Comparison of ENCODE assay signal across 8 cellular contexts in the genomic region with DNA sequence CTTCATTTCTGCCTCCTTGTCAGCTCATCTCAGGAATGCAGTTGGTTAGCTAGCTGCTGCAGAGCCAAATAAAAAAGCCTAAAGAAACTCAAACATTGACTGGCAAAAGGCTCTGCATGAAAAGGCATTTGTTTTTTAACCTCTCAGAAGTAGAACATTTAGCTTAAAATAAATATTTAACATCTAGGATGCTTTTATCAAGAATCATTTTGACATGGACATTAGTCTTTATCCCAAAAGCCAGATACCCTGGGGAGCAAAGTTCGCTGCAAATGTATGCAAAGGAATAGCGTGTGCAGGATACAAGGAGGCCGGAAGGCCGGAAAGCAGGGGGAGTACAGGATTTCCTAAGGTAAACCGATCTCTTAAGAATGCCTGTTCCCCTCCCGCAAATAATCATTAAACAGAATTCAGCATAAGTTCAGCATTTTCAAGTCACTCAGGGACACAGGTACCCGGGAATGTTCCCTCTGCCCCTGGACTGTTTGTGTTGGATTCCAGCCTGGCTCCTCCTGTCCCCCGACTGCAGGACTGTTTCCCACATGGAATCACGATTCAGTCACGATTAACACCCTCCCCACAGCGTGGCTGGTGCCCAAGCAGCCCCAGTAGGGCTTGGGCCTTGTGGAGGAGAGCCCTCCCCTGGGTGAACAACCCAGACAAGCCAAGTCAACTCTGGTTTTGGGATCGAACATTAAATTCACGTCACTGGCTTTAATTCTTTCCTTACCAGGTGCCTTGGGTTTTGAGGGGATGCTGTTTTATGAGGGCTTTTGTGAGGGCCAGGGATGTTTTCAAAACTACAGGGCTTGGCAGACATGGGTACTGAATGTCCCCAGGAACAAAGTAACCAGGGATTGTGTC.
A peak's percentile ranks its signal among the peaks of the same experiment; 100 is the strongest.
DNase-seq lines count a peak whose midpoint lies in the region; ATAC-seq and TF ChIP-seq lines count a peak whose summit lies in the region.

No MANE protein-coding gene starts in this region.

- no peak overlapping the region for H4K5ac ChIP-seq in mesendoderm (ENCODE audit: low read length)

- ATAC-seq in HG03378 (IDR thresholded peaks at IDR 0.05; ENCODE audit: unreplicated experiment) (no peak), GM18519 (IDR thresholded peaks at IDR 0.05; ENCODE audit: low FRiP score, unreplicated experiment) (no peak)

- no peak overlapping the region for H3K18ac ChIP-seq in mesendoderm (ENCODE audit: low read length)

- peak overlapping the region; percentile 1 to 98 (median 84) for H3K27ac ChIP-seq in dorsolateral prefrontal cortex
- H3K27ac ChIP-seq in mesendoderm (ENCODE audit: low read depth, low read length): no peak overlapping the region
- H3K27ac ChIP-seq in urinary bladder (ENCODE audit: low read depth): peak overlapping the region; percentile 28

- H3K27ac Mint-ChIP-seq in activated naive CD4-positive, alpha-beta T cell treated with anti-CD3 and anti-CD28 coated beads, Interleukin-2, amount 50 U/mL, for 24 hours: peak overlapping the region; percentile 74

- no peak overlapping the region for H2BK15ac ChIP-seq in mesendoderm (replicated peaks; ENCODE audit: low read depth)

- H3K36me3 ChIP-seq in mesendoderm (ENCODE audit: control insufficient read depth, insufficient read depth, low read length) (no peaks in the 10 kb centered on the region), urinary bladder (ENCODE audit: insufficient read depth) (no peaks in the 10 kb centered on the region)

- no peak for DNase-seq in activated naive CD4-positive, alpha-beta T cell (lab: John Stamatoyannopoulos, UW)
- DNase-seq in dorsolateral prefrontal cortex: no peak
- no peak for DNase-seq in mesendoderm
- no peak for DNase-seq in globus pallidus (ENCODE audit: low spot score)

- no peak overlapping the region for H2BK120ac ChIP-seq in mesendoderm (ENCODE audit: low read depth, low read length)

- peak overlapping the region; percentile 15 for H3K56ac ChIP-seq in mesendoderm (ENCODE audit: low read length)

- no peak for TF ChIP-seq CTCF in dorsolateral prefrontal cortex (IDR thresholded peaks at IDR 0.05 in 54 of 56, conservative IDR thresholded peaks at IDR 0.05 in 2 of 56; ENCODE audit: low read depth in 1 of 56, partially characterized antibody in 56 of 56)

- H3K9me3 Mint-ChIP-seq in activated naive CD4-positive, alpha-beta T cell treated with anti-CD3 and anti-CD28 coated beads, Interleukin-2, amount 50 U/mL, for 24 hours: no peaks in the 10 kb centered on the region

- H3K27me3 Mint-ChIP-seq in activated naive CD4-positive, alpha-beta T cell treated with anti-CD3 and anti-CD28 coated beads, Interleukin-2, amount 50 U/mL, for 24 hours: no peaks in the 10 kb centered on the region

- no peak overlapping the region for H2BK5ac ChIP-seq in mesendoderm (ENCODE audit: low read length)

- H3K4me3 Mint-ChIP-seq in activated naive CD4-positive, alpha-beta T cell treated with anti-CD3 and anti-CD28 coated beads, Interleukin-2, amount 50 U/mL, for 24 hours: no peak overlapping the region

- WGBS in mesendoderm (ENCODE audit: extremely low coverage, insufficient coverage, low lambda C conversion rate): no CpG with 5 or more reads among the region's 13 CpGs
- WGBS in urinary bladder: 34% methylated on average over 13 of the region's 13 CpGs

- H3K79me2 ChIP-seq in mesendoderm (ENCODE audit: control insufficient read depth, insufficient read depth, low read length): no peaks in the 10 kb centered on the region

- intact Hi-C loops in dorsolateral prefrontal cortex (cut with DNase I): no loop called here

- no peak overlapping the region for H2AK5ac ChIP-seq in mesendoderm (ENCODE audit: low read length)

- peaks cover 9% of the 10 kb centered on the region for H3K4me1 ChIP-seq in mesendoderm (ENCODE audit: control insufficient read depth, low read depth, low read length)
- H3K4me1 ChIP-seq in urinary bladder (ENCODE audit: insufficient read depth): no peaks in the 10 kb centered on the region

- H3K4ac ChIP-seq in mesendoderm (ENCODE audit: low read depth, low read length): peak overlapping the region; percentile 28

- H4K8ac ChIP-seq in mesendoderm (ENCODE audit: low read depth, low read length): no peak overlapping the region

- H3K4me3 ChIP-seq in dorsolateral prefrontal cortex: peak overlapping the region in 2 of 59 donors; percentile 9
- no peak overlapping the region for H3K4me3 ChIP-seq in mesendoderm (ENCODE audit: low read length)
- no peak overlapping the region for H3K4me3 ChIP-seq in urinary bladder (ENCODE audit: low read depth, low read length)

- H3K79me1 ChIP-seq in mesendoderm (ENCODE audit: low read length): no peaks in the 10 kb centered on the region

- H3K4me1 Mint-ChIP-seq in activated naive CD4-positive, alpha-beta T cell treated with anti-CD3 and anti-CD28 coated beads, Interleukin-2, amount 50 U/mL, for 24 hours: peaks cover 71% of the 10 kb centered on the region

- H3K36me3 Mint-ChIP-seq in activated naive CD4-positive, alpha-beta T cell treated with anti-CD3 and anti-CD28 coated beads, Interleukin-2, amount 50 U/mL, for 24 hours: peaks cover 6% of the 10 kb centered on the region

- no peaks in the 10 kb centered on the region for H3K27me3 ChIP-seq in dorsolateral prefrontal cortex
- no peaks in the 10 kb centered on the region for H3K27me3 ChIP-seq in mesendoderm (ENCODE audit: insufficient read depth, low read length, poor library complexity)

- no peak overlapping the region for H3K9ac ChIP-seq in mesendoderm (ENCODE audit: low read length)

- H3K23ac ChIP-seq in mesendoderm (ENCODE audit: low read length): peak overlapping the region; percentile 66

- no peak overlapping the region for H3K4me2 ChIP-seq in mesendoderm (ENCODE audit: low read length)
